Comparison of ENCODE assay signal across 15 cellular contexts in the genomic region with DNA sequence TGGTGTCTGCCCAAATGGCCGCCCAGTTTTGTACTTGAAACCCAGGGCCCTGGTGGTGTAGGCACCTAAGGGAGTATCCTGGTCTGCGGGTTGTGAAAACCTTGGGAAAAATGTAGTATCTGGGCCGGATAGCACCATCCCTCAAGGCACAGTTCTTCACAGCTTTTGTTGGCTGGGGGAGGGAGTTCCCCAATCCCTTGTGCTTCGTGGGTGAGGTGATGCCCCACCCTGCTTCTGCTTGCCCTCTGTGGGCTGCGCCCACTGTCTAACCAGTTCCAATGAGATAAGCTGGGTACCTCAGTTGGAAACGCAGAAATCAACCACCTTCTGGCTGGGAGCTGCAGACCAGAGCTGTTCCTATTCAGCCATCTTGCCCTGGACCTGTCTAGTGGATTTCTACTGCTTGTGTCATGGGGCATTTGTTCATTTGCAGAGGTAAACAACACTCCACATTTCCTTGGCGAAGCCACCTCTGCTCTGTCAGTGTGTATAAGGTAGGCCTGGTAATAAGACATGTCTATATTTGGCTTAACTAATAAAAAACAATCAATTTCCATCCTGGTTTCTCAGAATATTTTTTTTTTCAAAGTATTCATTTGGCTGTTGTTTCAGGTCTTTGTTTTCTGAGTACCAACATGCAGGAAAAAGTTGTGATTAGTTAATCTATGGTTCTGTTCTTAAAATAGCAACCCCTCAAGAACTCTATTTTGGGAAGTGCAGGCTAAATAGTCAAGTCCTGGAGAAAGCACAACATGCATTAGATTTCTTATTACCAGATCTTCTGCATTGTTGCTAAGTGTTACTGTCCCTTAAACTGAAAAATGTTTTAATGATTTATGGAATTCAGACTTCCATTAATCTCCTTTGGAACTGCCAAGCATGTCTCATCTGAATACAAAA.
"Had no signal": no experiment of that assay in that cellular context is flagged by ENCODE, and none has a peak within 500 bp of the region (broad histone marks: within the 10 kb centered on the region; RNA-seq: fewer than 3 reads in every experiment).

No MANE protein-coding gene starts in this region.

- H3K4me1 Mint-ChIP-seq: activated CD4-positive, alpha-beta T cell treated with anti-CD3 and anti-CD28 coated beads, Interleukin-2, amount 10 ng/mL, durations not matched to agents 24 days and 14 days; activated naive CD4-positive, alpha-beta T cell treated with anti-CD3 and anti-CD28 coated beads, Interleukin-2, amount 10 ng/mL, durations not matched to agents 7 days and 5 days; naive thymus-derived CD4-positive, alpha-beta T cell; stimulated activated naive B cell treated with anti-CD40 and anti-IgM and Interleukin-4, amounts not matched to agents 10 μg/mL and 1 μg/mL and 100 μg/mL, for 72 hours had no signal

- H3K27me3 Mint-ChIP-seq: activated CD4-positive, alpha-beta T cell treated with anti-CD3 and anti-CD28 coated beads, Interleukin-2, amount 10 ng/mL, durations not matched to agents 24 days and 14 days; activated naive CD4-positive, alpha-beta T cell treated with anti-CD3 and anti-CD28 coated beads, Interleukin-2, amount 10 ng/mL, durations not matched to agents 7 days and 5 days; dendritic cell treated with granulocyte-macrophage colony-stimulating factor and Interleukin-4, amounts not matched to agents 40 ng/mL and 50 ng/mL, for 4 days; effector memory CD8-positive, alpha-beta T cell; naive thymus-derived CD4-positive, alpha-beta T cell; stimulated activated naive B cell treated with anti-CD40 and anti-IgM and Interleukin-4, amounts not matched to agents 10 μg/mL and 1 μg/mL and 100 μg/mL, for 72 hours had no signal

- ATAC-seq: effector memory CD8-positive, alpha-beta T cell; lower lobe of right lung; naive thymus-derived CD4-positive, alpha-beta T cell; sciatic nerve; stimulated activated naive B cell treated with anti-CD40 and anti-IgM and Interleukin-4, amounts not matched to agents 10 μg/mL and 1 μg/mL and 100 μg/mL, for 72 hours had no signal

- H3K4me1 ChIP-seq: lower lobe of right lung had no signal

- H3K27ac Mint-ChIP-seq: activated CD4-positive, alpha-beta T cell treated with anti-CD3 and anti-CD28 coated beads, Interleukin-2, amount 10 ng/mL, durations not matched to agents 24 days and 14 days; activated naive CD4-positive, alpha-beta T cell treated with anti-CD3 and anti-CD28 coated beads, Interleukin-2, amount 10 ng/mL, durations not matched to agents 7 days and 5 days; activated T-helper 2 cell treated with anti-CD3 and anti-CD28 coated beads, Interferon-gamma antibody, Interleukin-2, Interleukin-4, amounts not matched to agents 10 μg/mL and 5 μg/mL and 100 μg/mL, durations not matched to agents 14 hours and 24 hours and 36 hours; dendritic cell treated with granulocyte-macrophage colony-stimulating factor and Interleukin-4, amounts not matched to agents 40 ng/mL and 50 ng/mL, for 4 days; effector memory CD8-positive, alpha-beta T cell; naive thymus-derived CD4-positive, alpha-beta T cell; stimulated activated naive B cell treated with anti-CD40 and anti-IgM and Interleukin-4, amounts not matched to agents 10 μg/mL and 1 μg/mL and 100 μg/mL, for 72 hours had no signal

- H3K27me3 ChIP-seq: tibial nerve had no signal

- DNase-seq: activated CD4-positive, alpha-beta T cell treated with anti-CD3 and anti-CD28 coated beads, Interleukin-2, amount 10 ng/mL, durations not matched to agents 24 days and 14 days; activated naive CD4-positive, alpha-beta T cell treated with anti-CD3 and anti-CD28 coated beads, Interleukin-2, amount 10 ng/mL, durations not matched to agents 7 days and 5 days; effector memory CD8-positive, alpha-beta T cell; hypothalamus; lower lobe of right lung; midbrain; naive thymus-derived CD4-positive, alpha-beta T cell; nucleus accumbens; stimulated activated CD4-positive, alpha-beta T cell treated with anti-CD3 and anti-CD28 coated beads, Interleukin-2, amount 100 ng/mL, for 24 hours; stimulated activated naive B cell treated with anti-CD40 and anti-IgM and Interleukin-4, amounts not matched to agents 10 μg/mL and 1 μg/mL and 100 μg/mL, for 72 hours; T-helper 9 cell had no signal

- H3K4me3 Mint-ChIP-seq: activated CD4-positive, alpha-beta T cell treated with anti-CD3 and anti-CD28 coated beads, Interleukin-2, amount 10 ng/mL, durations not matched to agents 24 days and 14 days; activated naive CD4-positive, alpha-beta T cell treated with anti-CD3 and anti-CD28 coated beads, Interleukin-2, amount 10 ng/mL, durations not matched to agents 7 days and 5 days; dendritic cell treated with granulocyte-macrophage colony-stimulating factor and Interleukin-4, amounts not matched to agents 40 ng/mL and 50 ng/mL, for 4 days; effector memory CD8-positive, alpha-beta T cell; naive thymus-derived CD4-positive, alpha-beta T cell; stimulated activated naive B cell treated with anti-CD40 and anti-IgM and Interleukin-4, amounts not matched to agents 10 μg/mL and 1 μg/mL and 100 μg/mL, for 72 hours had no signal

- H3K4me3 ChIP-seq: lower lobe of right lung, tibial nerve had no signal

- H3K36me3 ChIP-seq: lower lobe of right lung, tibial nerve had no signal

- H3K36me3 Mint-ChIP-seq: activated naive CD4-positive, alpha-beta T cell treated with anti-CD3 and anti-CD28 coated beads, Interleukin-2, amount 10 ng/mL, durations not matched to agents 7 days and 5 days; stimulated activated naive B cell treated with anti-CD40 and anti-IgM and Interleukin-4, amounts not matched to agents 10 μg/mL and 1 μg/mL and 100 μg/mL, for 72 hours had no signal

- H3K27ac ChIP-seq: lower lobe of right lung, tibial nerve had no signal

- H3K9me3 Mint-ChIP-seq: stimulated activated naive B cell treated with anti-CD40 and anti-IgM and Interleukin-4, amounts not matched to agents 10 μg/mL and 1 μg/mL and 100 μg/mL, for 72 hours had no signal
